In the genomic region with DNA sequence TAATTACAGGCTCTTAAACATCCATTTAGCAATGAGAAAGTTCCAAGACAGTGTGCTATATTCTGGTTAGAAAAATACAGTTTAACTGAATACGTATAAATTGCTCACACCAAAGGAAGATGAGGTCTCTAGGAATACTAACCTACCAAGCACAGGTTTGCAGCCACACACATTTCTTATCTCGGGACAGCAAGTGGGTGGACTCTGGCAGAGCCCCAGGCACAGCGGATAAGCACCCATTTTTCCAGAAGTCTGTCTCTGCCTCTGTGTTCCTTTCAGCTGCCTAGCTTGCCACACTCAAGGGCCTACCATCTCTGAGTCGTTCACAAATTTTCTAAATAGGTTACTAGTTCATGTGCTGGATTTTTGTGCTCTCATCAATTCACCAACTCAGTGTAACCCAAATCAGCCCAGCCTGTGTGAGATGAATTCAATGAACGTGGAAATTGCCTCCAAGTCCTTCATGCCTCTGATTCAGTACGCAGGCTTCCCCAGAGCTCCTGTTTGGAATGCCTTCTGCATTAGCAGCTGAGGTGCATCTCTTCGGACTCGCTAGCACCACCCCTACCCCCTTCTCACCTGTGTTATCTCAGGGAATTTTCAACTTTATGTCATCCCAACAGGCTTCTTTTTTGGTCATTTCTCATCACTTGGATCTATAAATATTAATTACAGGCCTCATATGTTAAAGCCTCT, we compare ENCODE assay signal across 22 cellular contexts.
DNase-seq lines count a peak whose midpoint lies in the region; ATAC-seq, FAIRE-seq and TF ChIP-seq lines count a peak whose summit lies in the region.
"Had no signal": no experiment of that assay in that cellular context is flagged by ENCODE, and none has a peak within 500 bp of the region (broad histone marks: within the 10 kb centered on the region; RNA-seq: fewer than 3 reads in every experiment).

No MANE protein-coding gene starts in this region.

- H3K27ac Mint-ChIP-seq in mesothelial cell of epicardium = peak overlapping the region; percentile 87
- no peak overlapping the region for H3K27ac Mint-ChIP-seq in activated naive CD8-positive, alpha-beta T cell treated with anti-CD3 and anti-CD28 coated beads, Interleukin-2, amount 50 U/mL, for 24 hours

- H3K9me3 ChIP-seq in SK-N-SH (no peaks in the 10 kb centered on the region), K562 (replicated peaks; ENCODE audit: control insufficient read depth, insufficient read depth, low read depth, low read length) (no peaks in the 10 kb centered on the region)
- H3K9me3 ChIP-seq: HAP-1 had no signal

- H3K79me2 ChIP-seq in SK-N-SH (ENCODE audit: insufficient read depth) = no peaks in the 10 kb centered on the region
- H3K79me2 ChIP-seq in K562 (ENCODE audit: control insufficient read depth, insufficient read depth, low read length) = no peaks in the 10 kb centered on the region

- no peaks in the 10 kb centered on the region for H3F3A ChIP-seq in SK-N-SH (replicated peaks; ENCODE audit: insufficient read depth)

- TF ChIP-seq EP300 in SK-N-SH (IDR thresholded peaks at IDR 0.05; ENCODE audit: borderline replicate concordance in 1 of 2, low read depth in 1 of 2, low read length in 1 of 2) = 0 out of 4 replicates have a peak, but pooled peaks of 1 of the 2 experiments have one; percentile 7
- TF ChIP-seq EP300 in K562 (IDR thresholded peaks at IDR 0.05; ENCODE audit: low read length) = no peak

- DNase-seq in SK-N-SH = peak; percentile 38
- DNase-seq in K562 (ENCODE audit: extremely low read depth in 1 of 4, low spot score in 3 of 4) = peak in 1 of 4 experiments; percentile 36
- no peak for DNase-seq in mesothelial cell of epicardium (ENCODE audit: low spot score in 2 of 2, unreplicated experiment in 2 of 2)
- DNase-seq in activated naive CD8-positive, alpha-beta T cell treated with anti-CD3 and anti-CD28 coated beads, Interleukin-2, amount 50 U/mL, for 24 hours = no peak
- DNase-seq in NCI-H2227 treated with DMSO at 0.1 percent for 48 hours (lab: John Stamatoyannopoulos, UW) = no peak
- no peak for DNase-seq in NCI-H82 (lab: John Stamatoyannopoulos, UW)
- DNase-seq: COR-L47, DMS 273 treated with DMSO at 0.1 percent for 48 hours, DND-41, NCI-H1105, NCI-H1694, NCI-H2081 treated with DMSO at 0.1 percent for 48 hours, NCI-H510A treated with DMSO at 0.1 percent for 48 hours, NCI-H774, PC-3, RPMI8226, SW 1271 had no signal

- H3K36me3 ChIP-seq in SK-N-SH (replicated peaks in 1 of 2; ENCODE audit: control insufficient read depth in 1 of 2, insufficient read depth in 2 of 2, low read length in 1 of 2) (no peaks in the 10 kb centered on the region), K562 (ENCODE audit: control insufficient read depth, insufficient read depth, low read length) (no peaks in the 10 kb centered on the region)
- H3K36me3 ChIP-seq: HAP-1 had no signal

- in situ Hi-C loops in K562 (cut with MboI) = no loop called here

- no peaks in the 10 kb centered on the region for H3K27me3 ChIP-seq in SK-N-SH (ENCODE audit: insufficient read depth)
- H3K27me3 ChIP-seq in K562 (ENCODE audit: control insufficient read depth in 2 of 2, insufficient read depth in 2 of 2, low read length in 2 of 2) = no peaks in the 10 kb centered on the region

- peak; percentile 23 for FAIRE-seq in K562 (lab: Jason Lieb, UNC)
- FAIRE-seq: G401.6 had no signal

- peaks cover 12 to 16% of the 10 kb centered on the region in 2 experiments; a peak in 3 of 4 replicates for H3K4me1 ChIP-seq in SK-N-SH (ENCODE audit: control insufficient read depth in 1 of 2, insufficient read depth in 2 of 2, low read depth in 1 of 2, low read length in 1 of 2)
- H3K4me1 ChIP-seq in K562 (replicated peaks in 1 of 2; ENCODE audit: control insufficient read depth in 2 of 2, insufficient read depth in 2 of 2, low read length in 2 of 2) = no peaks in the 10 kb centered on the region; a peak in 1 of 5 replicates
- H3K4me1 ChIP-seq: HAP-1 had no signal

- ATAC-seq in SK-N-SH treated with all-trans-retinoic acid at 6 μM for 48 hours (no peak), K562 (peak; percentile 62), HG02642 (IDR thresholded peaks at IDR 0.05; ENCODE audit: poor library complexity, unreplicated experiment) (no peak)
- no peak for ATAC-seq in activated naive CD8-positive, alpha-beta T cell treated with anti-CD3 and anti-CD28 coated beads, Interleukin-2, amount 50 U/mL, for 24 hours
- ATAC-seq: PC-3 had no signal

- H3K9ac ChIP-seq in SK-N-SH = no peak overlapping the region
- no peak overlapping the region for H3K9ac ChIP-seq in K562 (ENCODE audit: insufficient read depth in 1 of 2, low read depth in 2 of 2, low read length in 2 of 2)

- peaks cover 42% of the 10 kb centered on the region for H3K4me1 Mint-ChIP-seq in mesothelial cell of epicardium
- no peaks in the 10 kb centered on the region for H3K4me1 Mint-ChIP-seq in activated naive CD8-positive, alpha-beta T cell treated with anti-CD3 and anti-CD28 coated beads, Interleukin-2, amount 50 U/mL, for 24 hours

- H2AFZ ChIP-seq in SK-N-SH (ENCODE audit: low read depth) = no peak overlapping the region
- peak overlapping the region; percentile 40; the same call in 1 of the 2 replicates for H2AFZ ChIP-seq in K562 (ENCODE audit: low read depth, low read length)

- H3K9me2 ChIP-seq in SK-N-SH = no peaks in the 10 kb centered on the region

- TF ChIP-seq CTCF in SK-N-SH (IDR thresholded peaks at IDR 0.05) (no peak), K562 (IDR thresholded peaks at IDR 0.05 in 2 of 3, conservative IDR thresholded peaks at IDR 0.05 in 1 of 3; ENCODE audit: insufficient read depth in 2 of 3, low read depth in 1 of 3, low read length in 3 of 3) (no peak), mesothelial cell of epicardium (IDR thresholded peaks at IDR 0.05; ENCODE audit: unreplicated experiment) (no peak)

- H3K36me3 Mint-ChIP-seq in mesothelial cell of epicardium = no peaks in the 10 kb centered on the region
- no peaks in the 10 kb centered on the region for H3K36me3 Mint-ChIP-seq in activated naive CD8-positive, alpha-beta T cell treated with anti-CD3 and anti-CD28 coated beads, Interleukin-2, amount 50 U/mL, for 24 hours (ENCODE audit: low read depth)

- intact Hi-C loops in K562 (cut with micrococcal nuclease) = no loop called here

- H4K20me1 ChIP-seq in SK-N-SH (ENCODE audit: insufficient read depth) (no peaks in the 10 kb centered on the region), K562 (replicated peaks; ENCODE audit: control insufficient read depth, insufficient read depth, low read length) (no peaks in the 10 kb centered on the region)

- no peaks in the 10 kb centered on the region for H3K9me3 Mint-ChIP-seq in mesothelial cell of epicardium
- H3K9me3 Mint-ChIP-seq in activated naive CD8-positive, alpha-beta T cell treated with anti-CD3 and anti-CD28 coated beads, Interleukin-2, amount 50 U/mL, for 24 hours = no peaks in the 10 kb centered on the region

- H3K4me3 ChIP-seq in SK-N-SH (ENCODE audit: low read depth in 2 of 2, low read length in 1 of 2) (no peak overlapping the region), K562 (no peak overlapping the region)
- H3K4me3 ChIP-seq: HAP-1 had no signal

- POLR2A ChIA-PET in SK-N-SH (lab: Yijun Ruan, JAX) = no interaction called here
- POLR2A ChIA-PET in K562 (lab: Yijun Ruan, JAX) = no interaction called here

- peaks cover 1% of the 10 kb centered on the region for H3K27me3 Mint-ChIP-seq in mesothelial cell of epicardium (ENCODE audit: low read depth)
- H3K27me3 Mint-ChIP-seq in activated naive CD8-positive, alpha-beta T cell treated with anti-CD3 and anti-CD28 coated beads, Interleukin-2, amount 50 U/mL, for 24 hours = no peaks in the 10 kb centered on the region

- H3K27ac ChIP-seq in SK-N-SH (ENCODE audit: low read depth in 2 of 2, low read length in 1 of 2) (peak overlapping the region; percentile 29 to 56; a peak in 3 of 4 replicates), K562 (ENCODE audit: extremely low read depth, low read depth, low read length) (no peak overlapping the region)
- H3K27ac ChIP-seq: 22Rv1 had no signal

- TF ChIP-seq RAD21 in SK-N-SH (IDR thresholded peaks at IDR 0.05; ENCODE audit: low read length) (no peak), K562 (CRISPR knock-in tag; conservative IDR thresholded peaks at IDR 0.05 in 1 of 2, IDR thresholded peaks at IDR 0.05 in 1 of 2) (no peak)

- WGBS in SK-N-SH (ENCODE audit: low lambda C conversion rate) = 44% methylated on average over 8 of the region's 8 CpGs
- 1% methylated on average over 8 of the region's 8 CpGs for WGBS in K562 (ENCODE audit: insufficient coverage, low coverage, missing lambda C conversion rate)

- no peak for TF ChIP-seq POLR2A in K562 (conservative IDR thresholded peaks at IDR 0.05)

- H3K4me2 ChIP-seq in SK-N-SH (no peak overlapping the region), K562 (ENCODE audit: insufficient read depth, low read length) (no peak overlapping the region; the same call in 1 of the 2 replicates)

- H3K4me3 Mint-ChIP-seq in mesothelial cell of epicardium = no peak overlapping the region
- no peak overlapping the region for H3K4me3 Mint-ChIP-seq in activated naive CD8-positive, alpha-beta T cell treated with anti-CD3 and anti-CD28 coated beads, Interleukin-2, amount 50 U/mL, for 24 hours

- no peaks in the 10 kb centered on the region for H3K9me1 ChIP-seq in K562 (ENCODE audit: control insufficient read depth, insufficient read depth, low read length)

- no TSS peak for BruUV-seq in K562 (replicated peaks; lab: Mats Ljungman, UMichigan)

- CTCF ChIA-PET in SK-N-SH (lab: Yijun Ruan, JAX) = no interaction called here
- CTCF ChIA-PET in K562 (lab: Yijun Ruan, JAX; ENCODE audit: low intra/inter-chr PET ratio) = no interaction called here

TF ChIP-seq in SK-N-SH, 30 proteins besides CTCF, POLR2A, EP300 and RAD21 (continues in another document):
- TF ChIP-seq MXI1 (IDR thresholded peaks at IDR 0.05; ENCODE audit: low read depth, low read length) = no peak
- no peak for TF ChIP-seq MEF2A (IDR thresholded peaks at IDR 0.05; ENCODE audit: borderline replicate concordance, low read depth)
- TF ChIP-seq FOXM1 (IDR thresholded peaks at IDR 0.05; ENCODE audit: low read depth) = no peak
- TF ChIP-seq JUND (IDR thresholded peaks at IDR 0.05) = no peak
- TF ChIP-seq GATA2 (CRISPR knock-in tag; IDR thresholded peaks at IDR 0.05) = 0 out of 2 replicates have a peak, but pooled peaks have one; percentile 14

TF ChIP-seq in SK-N-SH treated with all-trans-retinoic acid at 6 μM for 48 hours, 23 proteins besides CTCF, POLR2A, EP300 and RAD21 (continues in another document):
- TF ChIP-seq ZNF8 (CRISPR knock-in tag; IDR thresholded peaks at IDR 0.05) (no peak), GLIS3 (CRISPR knock-in tag; IDR thresholded peaks at IDR 0.05) (no peak)

TF ChIP-seq in K562, 482 proteins besides CTCF, POLR2A, EP300 and RAD21 (continues in another document):
- TF ChIP-seq ZNF184 (CRISPR knock-in tag; IDR thresholded peaks at IDR 0.05) = no peak
- peak; percentile 40; the same call in 1 of the 2 replicates for TF ChIP-seq CBFA2T3 (IDR thresholded peaks at IDR 0.05)
- TF ChIP-seq ESRRB (CRISPR knock-in tag; IDR thresholded peaks at IDR 0.05; ENCODE audit: borderline replicate concordance) = no peak
- TF ChIP-seq, protein P1, sequence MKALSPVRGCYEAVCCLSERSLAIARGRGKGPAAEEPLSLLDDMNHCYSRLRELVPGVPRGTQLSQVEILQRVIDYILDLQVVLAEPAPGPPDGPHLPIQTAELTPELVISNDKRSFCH (CRISPR knock-in tag; IDR thresholded peaks at IDR 0.05) = no peak
- TF ChIP-seq, protein P1 (tag; IDR thresholded peaks at IDR 0.05) = no peak
